ENCODE assay signal across 1 cellular context in the genomic region with DNA sequence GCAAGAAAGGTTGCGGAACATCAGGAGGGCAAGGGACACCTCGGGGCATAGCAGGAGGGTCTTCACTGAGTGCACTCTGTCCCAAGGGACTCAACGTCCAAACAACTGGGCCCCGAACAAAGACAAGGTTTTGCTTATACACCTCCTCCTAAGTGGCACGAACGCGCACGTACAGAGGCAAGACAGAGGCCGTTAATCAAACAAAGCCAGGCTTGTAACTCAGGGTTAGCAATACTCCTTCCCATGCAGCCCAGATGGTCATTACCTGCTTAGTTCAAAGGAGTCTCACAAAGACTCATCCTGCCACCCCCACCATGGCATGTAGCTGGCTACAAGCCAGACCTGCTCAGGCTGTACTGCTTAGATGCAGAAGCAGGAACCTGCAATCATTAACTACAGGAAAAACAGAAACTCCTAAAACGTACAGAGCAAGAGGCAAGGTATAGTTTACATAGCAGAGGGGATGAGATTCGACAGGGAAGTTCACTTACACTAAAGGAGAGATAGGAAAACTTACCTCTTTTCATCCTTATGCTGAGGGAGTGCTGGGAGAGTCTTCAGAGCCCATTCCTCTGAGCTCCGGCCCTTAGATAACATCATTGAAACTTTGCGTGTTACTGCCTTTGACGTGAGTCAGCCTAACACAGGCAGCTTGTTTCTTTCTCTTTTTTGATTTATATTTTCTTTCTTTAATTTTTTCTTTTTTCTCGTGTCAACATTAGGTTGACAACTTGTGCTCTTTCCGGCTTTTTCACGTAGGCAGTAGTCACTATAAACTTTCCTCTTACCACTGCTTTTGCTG.
TF ChIP-seq lines count a peak whose summit lies in the region.

No MANE protein-coding gene starts in this region.

TF ChIP-seq in HepG2, 621 proteins besides CTCF, POLR2A, EP300 and RAD21 (continued from another document and continues in another):
- TF ChIP-seq MEIS2 (CRISPR knock-in tag; IDR thresholded peaks at IDR 0.05) = peak; percentile 47; the same call in 1 of the 2 replicates
- TF ChIP-seq CEBPB (IDR thresholded peaks at IDR 0.05; ENCODE audit: borderline replicate concordance, low read depth, low read length) = no peak
- TF ChIP-seq ZNF547 (CRISPR knock-in tag; IDR thresholded peaks at IDR 0.05) = no peak
- no peak for TF ChIP-seq ZKSCAN5 (CRISPR knock-in tag; IDR thresholded peaks at IDR 0.05)
- TF ChIP-seq, protein P1, sequence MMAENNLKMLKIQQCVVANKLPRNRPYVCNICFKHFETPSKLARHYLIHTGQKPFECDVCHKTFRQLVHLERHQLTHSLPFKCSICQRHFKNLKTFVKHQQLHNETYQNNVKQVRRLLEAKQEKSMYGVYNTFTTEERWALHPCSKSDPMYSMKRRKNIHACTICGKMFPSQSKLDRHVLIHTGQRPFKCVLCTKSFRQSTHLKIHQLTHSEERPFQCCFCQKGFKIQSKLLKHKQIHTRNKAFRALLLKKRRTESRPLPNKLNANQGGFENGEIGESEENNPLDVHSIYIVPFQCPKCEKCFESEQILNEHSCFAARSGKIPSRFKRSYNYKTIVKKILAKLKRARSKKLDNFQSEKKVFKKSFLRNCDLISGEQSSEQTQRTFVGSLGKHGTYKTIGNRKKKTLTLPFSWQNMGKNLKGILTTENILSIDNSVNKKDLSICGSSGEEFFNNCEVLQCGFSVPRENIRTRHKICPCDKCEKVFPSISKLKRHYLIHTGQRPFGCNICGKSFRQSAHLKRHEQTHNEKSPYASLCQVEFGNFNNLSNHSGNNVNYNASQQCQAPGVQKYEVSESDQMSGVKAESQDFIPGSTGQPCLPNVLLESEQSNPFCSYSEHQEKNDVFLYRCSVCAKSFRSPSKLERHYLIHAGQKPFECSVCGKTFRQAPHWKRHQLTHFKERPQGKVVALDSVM (CRISPR knock-in tag; IDR thresholded peaks at IDR 0.05) = peak; percentile 55; the same call in 1 of the 2 replicates
- TF ChIP-seq ATF7-NPFF (CRISPR knock-in tag; IDR thresholded peaks at IDR 0.05; ENCODE audit: low read depth) = no peak
- no peak for TF ChIP-seq NR2F1 (CRISPR knock-in tag; IDR thresholded peaks at IDR 0.05)
- TF ChIP-seq, protein P2, sequence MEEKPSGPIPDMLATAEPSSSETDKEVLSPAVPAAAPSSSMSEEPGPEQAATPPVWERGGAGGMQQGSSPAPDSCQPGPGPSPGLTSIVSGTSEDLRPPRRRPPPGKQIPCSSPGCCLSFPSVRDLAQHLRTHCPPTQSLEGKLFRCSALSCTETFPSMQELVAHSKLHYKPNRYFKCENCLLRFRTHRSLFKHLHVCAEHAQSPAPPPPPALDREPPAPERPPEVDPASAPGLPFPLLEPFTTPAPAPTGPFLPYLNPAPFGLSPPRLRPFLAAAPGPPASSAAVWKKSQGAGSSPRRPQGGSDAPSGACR (CRISPR knock-in tag; IDR thresholded peaks at IDR 0.05) = no peak
- TF ChIP-seq ZNF772 (CRISPR knock-in tag; IDR thresholded peaks at IDR 0.05) = 0 out of 2 replicates have a peak, but pooled peaks have one; percentile 42
- TF ChIP-seq SIX1 (CRISPR knock-in tag; IDR thresholded peaks at IDR 0.05; ENCODE audit: borderline replicate concordance) = peak; percentile 65; the same call in 1 of the 2 replicates
- TF ChIP-seq, protein P3, sequence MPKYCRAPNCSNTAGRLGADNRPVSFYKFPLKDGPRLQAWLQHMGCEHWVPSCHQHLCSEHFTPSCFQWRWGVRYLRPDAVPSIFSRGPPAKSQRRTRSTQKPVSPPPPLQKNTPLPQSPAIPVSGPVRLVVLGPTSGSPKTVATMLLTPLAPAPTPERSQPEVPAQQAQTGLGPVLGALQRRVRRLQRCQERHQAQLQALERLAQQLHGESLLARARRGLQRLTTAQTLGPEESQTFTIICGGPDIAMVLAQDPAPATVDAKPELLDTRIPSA (CRISPR knock-in tag; IDR thresholded peaks at IDR 0.05; ENCODE audit: borderline replicate concordance) = no peak
- peak; percentile 58 for TF ChIP-seq MED1 (CRISPR knock-in tag; IDR thresholded peaks at IDR 0.05)
- no peak for TF ChIP-seq NFKB2 (CRISPR knock-in tag; IDR thresholded peaks at IDR 0.05; ENCODE audit: borderline replicate concordance)
- TF ChIP-seq, protein P4, sequence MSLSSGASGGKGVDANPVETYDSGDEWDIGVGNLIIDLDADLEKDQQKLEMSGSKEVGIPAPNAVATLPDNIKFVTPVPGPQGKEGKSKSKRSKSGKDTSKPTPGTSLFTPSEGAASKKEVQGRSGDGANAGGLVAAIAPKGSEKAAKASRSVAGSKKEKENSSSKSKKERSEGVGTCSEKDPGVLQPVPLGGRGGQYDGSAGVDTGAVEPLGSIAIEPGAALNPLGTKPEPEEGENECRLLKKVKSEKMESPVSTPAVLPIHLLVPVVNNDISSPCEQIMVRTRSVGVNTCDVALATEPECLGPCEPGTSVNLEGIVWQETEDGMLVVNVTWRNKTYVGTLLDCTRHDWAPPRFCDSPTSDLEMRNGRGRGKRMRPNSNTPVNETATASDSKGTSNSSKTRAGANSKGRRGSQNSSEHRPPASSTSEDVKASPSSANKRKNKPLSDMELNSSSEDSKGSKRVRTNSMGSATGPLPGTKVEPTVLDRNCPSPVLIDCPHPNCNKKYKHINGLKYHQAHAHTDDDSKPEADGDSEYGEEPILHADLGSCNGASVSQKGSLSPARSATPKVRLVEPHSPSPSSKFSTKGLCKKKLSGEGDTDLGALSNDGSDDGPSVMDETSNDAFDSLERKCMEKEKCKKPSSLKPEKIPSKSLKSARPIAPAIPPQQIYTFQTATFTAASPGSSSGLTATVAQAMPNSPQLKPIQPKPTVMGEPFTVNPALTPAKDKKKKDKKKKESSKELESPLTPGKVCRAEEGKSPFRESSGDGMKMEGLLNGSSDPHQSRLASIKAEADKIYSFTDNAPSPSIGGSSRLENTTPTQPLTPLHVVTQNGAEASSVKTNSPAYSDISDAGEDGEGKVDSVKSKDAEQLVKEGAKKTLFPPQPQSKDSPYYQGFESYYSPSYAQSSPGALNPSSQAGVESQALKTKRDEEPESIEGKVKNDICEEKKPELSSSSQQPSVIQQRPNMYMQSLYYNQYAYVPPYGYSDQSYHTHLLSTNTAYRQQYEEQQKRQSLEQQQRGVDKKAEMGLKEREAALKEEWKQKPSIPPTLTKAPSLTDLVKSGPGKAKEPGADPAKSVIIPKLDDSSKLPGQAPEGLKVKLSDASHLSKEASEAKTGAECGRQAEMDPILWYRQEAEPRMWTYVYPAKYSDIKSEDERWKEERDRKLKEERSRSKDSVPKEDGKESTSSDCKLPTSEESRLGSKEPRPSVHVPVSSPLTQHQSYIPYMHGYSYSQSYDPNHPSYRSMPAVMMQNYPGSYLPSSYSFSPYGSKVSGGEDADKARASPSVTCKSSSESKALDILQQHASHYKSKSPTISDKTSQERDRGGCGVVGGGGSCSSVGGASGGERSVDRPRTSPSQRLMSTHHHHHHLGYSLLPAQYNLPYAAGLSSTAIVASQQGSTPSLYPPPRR (CRISPR knock-in tag; IDR thresholded peaks at IDR 0.05; ENCODE audit: borderline replicate concordance) = peak; percentile 70; the same call in 1 of the 2 replicates
- no peak; the same call in 1 of the 2 replicates for TF ChIP-seq ZC3H13 (CRISPR knock-in tag; IDR thresholded peaks at IDR 0.05)
- TF ChIP-seq, protein P5, sequence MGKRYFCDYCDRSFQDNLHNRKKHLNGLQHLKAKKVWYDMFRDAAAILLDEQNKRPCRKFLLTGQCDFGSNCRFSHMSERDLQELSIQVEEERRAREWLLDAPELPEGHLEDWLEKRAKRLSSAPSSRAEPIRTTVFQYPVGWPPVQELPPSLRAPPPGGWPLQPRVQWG (CRISPR knock-in tag; IDR thresholded peaks at IDR 0.05; ENCODE audit: borderline replicate concordance, low read depth) = no peak
- TF ChIP-seq KDM6A (CRISPR knock-in tag; IDR thresholded peaks at IDR 0.05; ENCODE audit: low read depth) = 0 out of 2 replicates have a peak, but pooled peaks have one; percentile 39
- no peak for TF ChIP-seq ZNF484 (CRISPR knock-in tag; IDR thresholded peaks at IDR 0.05; ENCODE audit: borderline replicate concordance, low read depth)
- TF ChIP-seq, protein P6, sequence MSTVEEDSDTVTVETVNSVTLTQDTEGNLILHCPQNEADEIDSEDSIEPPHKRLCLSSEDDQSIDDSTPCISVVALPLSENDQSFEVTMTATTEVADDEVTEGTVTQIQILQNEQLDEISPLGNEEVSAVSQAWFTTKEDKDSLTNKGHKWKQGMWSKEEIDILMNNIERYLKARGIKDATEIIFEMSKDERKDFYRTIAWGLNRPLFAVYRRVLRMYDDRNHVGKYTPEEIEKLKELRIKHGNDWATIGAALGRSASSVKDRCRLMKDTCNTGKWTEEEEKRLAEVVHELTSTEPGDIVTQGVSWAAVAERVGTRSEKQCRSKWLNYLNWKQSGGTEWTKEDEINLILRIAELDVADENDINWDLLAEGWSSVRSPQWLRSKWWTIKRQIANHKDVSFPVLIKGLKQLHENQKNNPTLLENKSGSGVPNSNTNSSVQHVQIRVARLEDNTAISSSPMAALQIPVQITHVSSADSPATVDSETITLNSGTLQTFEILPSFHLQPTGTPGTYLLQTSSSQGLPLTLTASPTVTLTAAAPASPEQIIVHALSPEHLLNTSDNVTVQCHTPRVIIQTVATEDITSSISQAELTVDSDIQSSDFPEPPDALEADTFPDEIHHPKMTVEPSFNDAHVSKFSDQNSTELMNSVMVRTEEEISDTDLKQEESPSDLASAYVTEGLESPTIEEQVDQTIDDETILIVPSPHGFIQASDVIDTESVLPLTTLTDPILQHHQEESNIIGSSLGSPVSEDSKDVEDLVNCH (CRISPR knock-in tag; IDR thresholded peaks at IDR 0.05) = no peak
- TF ChIP-seq ZNF225 (CRISPR knock-in tag; IDR thresholded peaks at IDR 0.05) = no peak
- TF ChIP-seq, protein P7, sequence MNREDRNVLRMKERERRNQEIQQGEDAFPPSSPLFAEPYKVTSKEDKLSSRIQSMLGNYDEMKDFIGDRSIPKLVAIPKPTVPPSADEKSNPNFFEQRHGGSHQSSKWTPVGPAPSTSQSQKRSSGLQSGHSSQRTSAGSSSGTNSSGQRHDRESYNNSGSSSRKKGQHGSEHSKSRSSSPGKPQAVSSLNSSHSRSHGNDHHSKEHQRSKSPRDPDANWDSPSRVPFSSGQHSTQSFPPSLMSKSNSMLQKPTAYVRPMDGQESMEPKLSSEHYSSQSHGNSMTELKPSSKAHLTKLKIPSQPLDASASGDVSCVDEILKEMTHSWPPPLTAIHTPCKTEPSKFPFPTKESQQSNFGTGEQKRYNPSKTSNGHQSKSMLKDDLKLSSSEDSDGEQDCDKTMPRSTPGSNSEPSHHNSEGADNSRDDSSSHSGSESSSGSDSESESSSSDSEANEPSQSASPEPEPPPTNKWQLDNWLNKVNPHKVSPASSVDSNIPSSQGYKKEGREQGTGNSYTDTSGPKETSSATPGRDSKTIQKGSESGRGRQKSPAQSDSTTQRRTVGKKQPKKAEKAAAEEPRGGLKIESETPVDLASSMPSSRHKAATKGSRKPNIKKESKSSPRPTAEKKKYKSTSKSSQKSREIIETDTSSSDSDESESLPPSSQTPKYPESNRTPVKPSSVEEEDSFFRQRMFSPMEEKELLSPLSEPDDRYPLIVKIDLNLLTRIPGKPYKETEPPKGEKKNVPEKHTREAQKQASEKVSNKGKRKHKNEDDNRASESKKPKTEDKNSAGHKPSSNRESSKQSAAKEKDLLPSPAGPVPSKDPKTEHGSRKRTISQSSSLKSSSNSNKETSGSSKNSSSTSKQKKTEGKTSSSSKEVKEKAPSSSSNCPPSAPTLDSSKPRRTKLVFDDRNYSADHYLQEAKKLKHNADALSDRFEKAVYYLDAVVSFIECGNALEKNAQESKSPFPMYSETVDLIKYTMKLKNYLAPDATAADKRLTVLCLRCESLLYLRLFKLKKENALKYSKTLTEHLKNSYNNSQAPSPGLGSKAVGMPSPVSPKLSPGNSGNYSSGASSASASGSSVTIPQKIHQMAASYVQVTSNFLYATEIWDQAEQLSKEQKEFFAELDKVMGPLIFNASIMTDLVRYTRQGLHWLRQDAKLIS (CRISPR knock-in tag; IDR thresholded peaks at IDR 0.05) = no peak
- no peak for TF ChIP-seq SETDB1 (CRISPR knock-in tag; IDR thresholded peaks at IDR 0.05; ENCODE audit: borderline replicate concordance)
- peak; percentile 87 for TF ChIP-seq HDAC2 (CRISPR knock-in tag; IDR thresholded peaks at IDR 0.05)
- TF ChIP-seq SIN3B (IDR thresholded peaks at IDR 0.05; ENCODE audit: low read length) = no peak
- no peak for TF ChIP-seq FOXP1 (IDR thresholded peaks at IDR 0.05)
- peak; percentile 43; the same call in 1 of the 2 replicates for TF ChIP-seq FOXP1 (CRISPR knock-in tag; IDR thresholded peaks at IDR 0.05)
- TF ChIP-seq NCOA2 (CRISPR knock-in tag; IDR thresholded peaks at IDR 0.05) = peak; percentile 72
- TF ChIP-seq RBAK (CRISPR knock-in tag; IDR thresholded peaks at IDR 0.05) = no peak
- TF ChIP-seq ZNF496 (CRISPR knock-in tag; IDR thresholded peaks at IDR 0.05; ENCODE audit: insufficient replicate concordance) = no peak
- TF ChIP-seq REXO4 (CRISPR knock-in tag; IDR thresholded peaks at IDR 0.05; ENCODE audit: borderline replicate concordance) = no peak
- TF ChIP-seq, protein P8, sequence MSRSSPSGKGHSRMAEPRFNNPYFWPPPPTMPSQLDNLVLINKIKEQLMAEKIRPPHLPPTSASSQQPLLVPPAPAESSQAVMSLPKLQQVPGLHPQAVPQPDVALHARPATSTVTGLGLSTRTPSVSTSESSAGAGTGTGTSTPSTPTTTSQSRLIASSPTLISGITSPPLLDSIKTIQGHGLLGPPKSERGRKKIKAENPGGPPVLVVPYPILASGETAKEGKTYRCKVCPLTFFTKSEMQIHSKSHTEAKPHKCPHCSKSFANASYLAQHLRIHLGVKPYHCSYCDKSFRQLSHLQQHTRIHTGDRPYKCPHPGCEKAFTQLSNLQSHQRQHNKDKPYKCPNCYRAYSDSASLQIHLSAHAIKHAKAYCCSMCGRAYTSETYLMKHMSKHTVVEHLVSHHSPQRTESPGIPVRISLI (CRISPR knock-in tag; IDR thresholded peaks at IDR 0.05; ENCODE audit: borderline replicate concordance) = no peak
- TF ChIP-seq, protein P9, sequence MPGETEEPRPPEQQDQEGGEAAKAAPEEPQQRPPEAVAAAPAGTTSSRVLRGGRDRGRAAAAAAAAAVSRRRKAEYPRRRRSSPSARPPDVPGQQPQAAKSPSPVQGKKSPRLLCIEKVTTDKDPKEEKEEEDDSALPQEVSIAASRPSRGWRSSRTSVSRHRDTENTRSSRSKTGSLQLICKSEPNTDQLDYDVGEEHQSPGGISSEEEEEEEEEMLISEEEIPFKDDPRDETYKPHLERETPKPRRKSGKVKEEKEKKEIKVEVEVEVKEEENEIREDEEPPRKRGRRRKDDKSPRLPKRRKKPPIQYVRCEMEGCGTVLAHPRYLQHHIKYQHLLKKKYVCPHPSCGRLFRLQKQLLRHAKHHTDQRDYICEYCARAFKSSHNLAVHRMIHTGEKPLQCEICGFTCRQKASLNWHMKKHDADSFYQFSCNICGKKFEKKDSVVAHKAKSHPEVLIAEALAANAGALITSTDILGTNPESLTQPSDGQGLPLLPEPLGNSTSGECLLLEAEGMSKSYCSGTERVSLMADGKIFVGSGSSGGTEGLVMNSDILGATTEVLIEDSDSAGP (CRISPR knock-in tag; IDR thresholded peaks at IDR 0.05; ENCODE audit: borderline replicate concordance) = peak; percentile 46; the same call in 1 of the 2 replicates
- peak; percentile 50; the same call in 1 of the 2 replicates for TF ChIP-seq TGIF2 (CRISPR knock-in tag; IDR thresholded peaks at IDR 0.05)
- TF ChIP-seq, protein P10, sequence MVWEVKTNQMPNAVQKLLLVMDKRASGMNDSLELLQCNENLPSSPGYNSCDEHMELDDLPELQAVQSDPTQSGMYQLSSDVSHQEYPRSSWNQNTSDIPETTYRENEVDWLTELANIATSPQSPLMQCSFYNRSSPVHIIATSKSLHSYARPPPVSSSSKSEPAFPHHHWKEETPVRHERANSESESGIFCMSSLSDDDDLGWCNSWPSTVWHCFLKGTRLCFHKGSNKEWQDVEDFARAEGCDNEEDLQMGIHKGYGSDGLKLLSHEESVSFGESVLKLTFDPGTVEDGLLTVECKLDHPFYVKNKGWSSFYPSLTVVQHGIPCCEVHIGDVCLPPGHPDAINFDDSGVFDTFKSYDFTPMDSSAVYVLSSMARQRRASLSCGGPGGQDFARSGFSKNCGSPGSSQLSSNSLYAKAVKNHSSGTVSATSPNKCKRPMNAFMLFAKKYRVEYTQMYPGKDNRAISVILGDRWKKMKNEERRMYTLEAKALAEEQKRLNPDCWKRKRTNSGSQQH (CRISPR knock-in tag; IDR thresholded peaks at IDR 0.05; ENCODE audit: low read depth) = peak; percentile 59; the same call in 1 of the 2 replicates
- no peak for TF ChIP-seq RFX1 (IDR thresholded peaks at IDR 0.05)
- TF ChIP-seq ZNF264 (CRISPR knock-in tag; IDR thresholded peaks at IDR 0.05) = no peak
